ENCODE assay signal across 19 cellular contexts in the genomic region with DNA sequence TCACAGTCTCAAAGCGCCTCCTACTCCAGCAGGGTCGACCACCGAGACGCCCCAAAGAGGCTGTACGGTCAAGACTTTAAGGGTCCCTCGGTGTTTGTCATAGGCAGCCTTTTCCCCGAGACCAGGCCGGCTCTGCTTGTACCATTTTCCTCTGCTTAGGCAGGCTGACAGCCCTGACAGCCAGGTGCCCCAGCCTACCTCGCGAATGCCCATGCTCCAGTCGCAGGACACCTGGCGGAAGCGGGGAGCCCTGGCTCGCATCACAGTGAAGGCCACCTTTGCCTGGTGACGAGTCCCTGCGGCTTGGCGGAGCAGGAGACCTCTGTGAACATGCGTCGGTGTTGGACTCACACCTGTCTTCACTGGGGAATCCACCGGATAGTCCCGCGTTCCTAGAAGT.
"Had no signal": no experiment of that assay in that cellular context is flagged by ENCODE, and none has a peak within 500 bp of the region (broad histone marks: within the 10 kb centered on the region; RNA-seq: fewer than 3 reads in every experiment).

No MANE protein-coding gene starts in this region.

- H3K27me3 ChIP-seq: foreskin keratinocyte, pancreas, thyroid gland had no signal

- DNase-seq: activated CD4-positive, alpha-beta T cell treated with anti-CD3 and anti-CD28 coated beads, Interleukin-2, amount 50 U/mL, for 4 hours; activated CD4-positive, CD25-positive, alpha-beta regulatory T cell treated with anti-CD3 and anti-CD28 coated beads, Interleukin-2, amount 50 U/mL, for 72 hours; activated gamma-delta T cell treated with Interleukin-2 at 50 U/mL for 16 hours; activated T-cell treated with anti-CD3 and anti-CD28 coated beads, Interleukin-2, amount 50 U/mL, for 48 hours; amniotic stem cell; caudate nucleus; cortex of kidney; effector CD8-positive, alpha-beta T cell; foreskin keratinocyte; glutamatergic neuron; hypothalamus; pancreas; stimulated activated CD4-positive, alpha-beta T cell treated with anti-CD3 and anti-CD28 coated beads, Interleukin-1b, Interleukin-23, amount 100 ng/mL, for 48 hours; SW 1271; T-helper 9 cell; thyroid gland had no signal

- H3K4me1 Mint-ChIP-seq: neural crest cell had no signal

- H3K36me3 ChIP-seq: pancreas, thyroid gland had no signal

- H3K4me1 ChIP-seq: foreskin keratinocyte, pancreas had no signal

- H3K4me3 Mint-ChIP-seq: activated naive CD8-positive, alpha-beta T cell; neural crest cell; stimulated activated memory B cell treated with anti-CD40 and anti-IgM and Interleukin-4, amounts not matched to agents 10 μg/mL and 1 μg/mL and 100 μg/mL, for 72 hours had no signal

- H3K9me3 ChIP-seq: pancreas, thyroid gland had no signal

- FAIRE-seq: pancreas had no signal

- H3K27ac ChIP-seq: foreskin keratinocyte, pancreas, thyroid gland had no signal

- H3K27ac Mint-ChIP-seq: activated naive CD8-positive, alpha-beta T cell; stimulated activated memory B cell treated with anti-CD40 and anti-IgM and Interleukin-4, amounts not matched to agents 10 μg/mL and 1 μg/mL and 100 μg/mL, for 72 hours had no signal

- H3K4me3 ChIP-seq: pancreas, thyroid gland had no signal

- H3K36me3 Mint-ChIP-seq: activated naive CD8-positive, alpha-beta T cell; stimulated activated memory B cell treated with anti-CD40 and anti-IgM and Interleukin-4, amounts not matched to agents 10 μg/mL and 1 μg/mL and 100 μg/mL, for 72 hours had no signal
